ENCODE assay signal across 17 cellular contexts in genomic region chr9:111925017-111925770, GRCh38. TPM values are rescaled to one million over a fixed set of nuclear protein-coding genes. Genes with fewer than 3 reads are reported as not detected.
DNase-seq lines count a peak whose midpoint lies in the region; ATAC-seq lines count a peak whose summit lies in the region.
"Had no signal": no experiment of that assay in that cellular context is flagged by ENCODE, and none has a peak within 500 bp of the region (broad histone marks: within the 10 kb centered on the region; RNA-seq: fewer than 3 reads in every experiment).

No MANE protein-coding gene starts in this region.

- POLR2A ChIA-PET in naive thymus-derived CD4-positive, alpha-beta T cell (lab: Charles Lee) = interaction anchor here (1.4 to 7.4 kb wide), 5 partner anchors 9 to 78 kb away, joined by 4 to 49 read pairs (median 8); partner anchors contain the start of gene UGCG

- peaks cover 2% of the 10 kb centered on the region for H3K36me3 Mint-ChIP-seq in IgD-negative memory B cell
- peaks cover 0 to 12% (median 6%) of the 10 kb centered on the region in 5 donors for H3K36me3 Mint-ChIP-seq in naive thymus-derived CD4-positive, alpha-beta T cell

- H3K4me3 Mint-ChIP-seq in IgD-negative memory B cell = peak overlapping the region in 1 of 4 donors; percentile 9
- H3K4me3 Mint-ChIP-seq in naive thymus-derived CD4-positive, alpha-beta T cell = peak overlapping the region in 1 of 10 donors; percentile 76

- DNase-seq in SK-N-MC (ENCODE audit: low read depth, low spot score) = peak; percentile 26
- no peak for DNase-seq in naive thymus-derived CD4-positive, alpha-beta T cell
- DNase-seq in NCI-H2081 treated with DMSO at 0.1 percent for 48 hours (lab: John Stamatoyannopoulos, UW) = no peak
- DNase-seq in NCI-H2171 treated with DMSO at 0.1 percent for 48 hours (lab: John Stamatoyannopoulos, UW) = no peak
- DNase-seq in HK-2 (ENCODE audit: unreplicated experiment) = no peak
- DNase-seq: activated T-cell treated with anti-CD3 and anti-CD28 coated beads for 4 hours, amygdala, BE2C, GF-D8, mesendoderm, NCI-H1105 treated with DMSO at 0.1 percent for 48 hours had no signal

- peak overlapping the region in 2 of 3 donors; percentile 28 to 75 for H3K27ac Mint-ChIP-seq in IgD-negative memory B cell
- H3K27ac Mint-ChIP-seq in naive thymus-derived CD4-positive, alpha-beta T cell = peak overlapping the region in 8 of 9 donors; percentile 4 to 92 (median 83)

- no peaks in the 10 kb centered on the region for H3K27me3 ChIP-seq in BLaER1
- H3K27me3 ChIP-seq in naive thymus-derived CD4-positive, alpha-beta T cell (ENCODE audit: control insufficient read depth in 2 of 2, insufficient read depth in 2 of 2, low read length in 2 of 2) = no peaks in the 10 kb centered on the region
- H3K27me3 ChIP-seq: BE2C had no signal

- peaks cover 21% of the 10 kb centered on the region for H4K20me1 ChIP-seq in BLaER1

- no peak for ATAC-seq in naive thymus-derived CD4-positive, alpha-beta T cell
- ATAC-seq in GM21381 (IDR thresholded peaks at IDR 0.05; ENCODE audit: unreplicated experiment) = no peak
- ATAC-seq: activated CD4-positive, CD25-positive, alpha-beta regulatory T cell treated with anti-CD3 and anti-CD28 coated beads, Interleukin-2, amount 50 U/mL, for 24 hours had no signal

- H3K27ac ChIP-seq in BLaER1 = peak overlapping the region; percentile 68
- H3K27ac ChIP-seq in SK-N-MC = peak overlapping the region; percentile 74
- H3K27ac ChIP-seq in naive thymus-derived CD4-positive, alpha-beta T cell (ENCODE audit: low read depth, low read length) = no peak overlapping the region
- H3K27ac ChIP-seq: prostate gland had no signal

- intact Hi-C loops in naive thymus-derived CD4-positive, alpha-beta T cell (cut with micrococcal nuclease) = loop anchor here in 1 of 2 donors (10.0 kb wide), 3 partner anchors 250 to 450 kb away; partner anchors contain the start of genes PTBP3 and SUSD1

- no peaks in the 10 kb centered on the region for H3K9me3 Mint-ChIP-seq in IgD-negative memory B cell
- no peaks in the 10 kb centered on the region for H3K9me3 Mint-ChIP-seq in naive thymus-derived CD4-positive, alpha-beta T cell

- CTCF ChIA-PET in naive thymus-derived CD4-positive, alpha-beta T cell (lab: Charles Lee) = interaction anchor here (0.6 to 1.4 kb wide), 4 partner anchors 93 to 544 kb away, joined by 3 read pairs; no protein-coding TSS in a partner anchor

- H3K27me3 Mint-ChIP-seq in IgD-negative memory B cell = no peaks in the 10 kb centered on the region
- no peaks in the 10 kb centered on the region for H3K27me3 Mint-ChIP-seq in naive thymus-derived CD4-positive, alpha-beta T cell

- peaks cover 52% of the 10 kb centered on the region for H3K4me1 ChIP-seq in BLaER1
- peaks cover 29 to 35% of the 10 kb centered on the region in 2 donors for H3K4me1 ChIP-seq in naive thymus-derived CD4-positive, alpha-beta T cell (ENCODE audit: control insufficient read depth in 2 of 2, insufficient read depth in 2 of 2, low read length in 2 of 2)
- H3K4me1 ChIP-seq: BE2C, HAP-1, prostate gland had no signal

- H3K9ac ChIP-seq in BLaER1 (no peak overlapping the region), SK-N-MC (ENCODE audit: insufficient read length) (no peak overlapping the region)

- H3K4me2 ChIP-seq in BLaER1 = peak overlapping the region; percentile 59

- peaks cover 24% of the 10 kb centered on the region for H3K36me3 ChIP-seq in BLaER1
- peaks cover 8% of the 10 kb centered on the region; the same call in 1 of the 2 replicates for H3K36me3 ChIP-seq in SK-N-MC (ENCODE audit: insufficient read depth, low read length)
- H3K36me3 ChIP-seq in naive thymus-derived CD4-positive, alpha-beta T cell (ENCODE audit: control insufficient read depth in 2 of 3, insufficient read depth in 3 of 3, low read length in 3 of 3) = peaks cover 0 to 10% (median 0%) of the 10 kb centered on the region in 3 experiments
- H3K36me3 ChIP-seq: prostate gland had no signal

- H3K9me3 ChIP-seq in BLaER1 (no peaks in the 10 kb centered on the region), SK-N-MC (ENCODE audit: low read depth, low read length) (no peaks in the 10 kb centered on the region)
- no peaks in the 10 kb centered on the region for H3K9me3 ChIP-seq in naive thymus-derived CD4-positive, alpha-beta T cell (ENCODE audit: control insufficient read depth in 2 of 3, low read length in 3 of 3)
- H3K9me3 ChIP-seq: BE2C, HAP-1, prostate gland had no signal

- H3K4me3 ChIP-seq in BLaER1 = no peak overlapping the region
- H3K4me3 ChIP-seq in SK-N-MC = peak overlapping the region; percentile 53
- H3K4me3 ChIP-seq in naive thymus-derived CD4-positive, alpha-beta T cell (ENCODE audit: low read length) = no peak overlapping the region
- H3K4me3 ChIP-seq: HAP-1, prostate gland had no signal

- peaks cover 31 to 38% (median 36%) of the 10 kb centered on the region in 3 donors for H3K4me1 Mint-ChIP-seq in IgD-negative memory B cell
- H3K4me1 Mint-ChIP-seq in naive thymus-derived CD4-positive, alpha-beta T cell = peaks cover 25 to 67% (median 50%) of the 10 kb centered on the region in 7 donors

RNA-seq across cellular contexts. Expression of gene UGCG, which starts 28.6 kb away (rescaled TPM):
- 23.7 TPM for polyA plus RNA-seq in IgD-negative memory B cell
- 10 to 100 TPM; 21.1 to 40.9 (median 24.5) TPM for total RNA-seq in naive thymus-derived CD4-positive, alpha-beta T cell
- polyA plus RNA-seq in naive thymus-derived CD4-positive, alpha-beta T cell = 10 to 100 TPM in 1 of 2 donors, 1 to 10 TPM in 1; 10.0 to 13.8 TPM
